ENCODE assay signal across 29 cellular contexts in the genomic region with DNA sequence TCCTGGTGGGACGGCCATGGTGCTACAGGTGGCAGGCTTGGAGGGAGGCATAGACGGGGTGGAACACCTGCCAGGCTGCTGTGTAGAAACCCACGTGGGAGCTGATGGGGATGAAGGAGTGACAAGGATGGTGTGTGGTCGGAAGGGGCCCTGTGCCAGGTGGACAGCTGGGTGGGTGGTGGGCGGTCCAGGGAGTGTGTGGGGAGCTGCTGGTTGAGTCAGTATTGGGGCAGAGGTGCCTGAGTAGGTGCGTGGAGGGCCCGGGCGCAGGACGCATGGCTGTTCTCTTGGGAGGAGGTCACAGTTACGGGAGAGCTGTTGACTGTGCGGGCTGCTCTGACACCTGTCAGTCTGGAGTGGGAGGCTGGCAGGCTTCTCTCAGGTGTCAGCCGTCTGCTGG. TPM values are rescaled to one million over a fixed set of nuclear protein-coding genes. Genes with fewer than 3 reads are reported as not detected.
DNase-seq lines count a peak whose midpoint lies in the region; ATAC-seq, FAIRE-seq and TF ChIP-seq lines count a peak whose summit lies in the region.
"Had no signal": no experiment of that assay in that cellular context is flagged by ENCODE, and none has a peak within 500 bp of the region (broad histone marks: within the 10 kb centered on the region; RNA-seq: fewer than 3 reads in every experiment).

No MANE protein-coding gene starts in this region.

- no peak for FAIRE-seq in HepG2 (lab: Jason Lieb, UNC)
- FAIRE-seq: A204.1, GM19239 had no signal

- CTCF ChIA-PET in HepG2 (lab: Yijun Ruan, JAX; ENCODE audit: low intra/inter-chr PET ratio, low total read pairs), result no interaction called here
- CTCF ChIA-PET in HEK293 (lab: Yijun Ruan, JAX), result interaction anchor here (0.6 kb wide), 1 partner anchor 138 kb away, joined by 3 read pairs; no protein-coding TSS in a partner anchor

- ATAC-seq in HepG2 (no peak), right lobe of liver (no peak), GM19328 (IDR thresholded peaks at IDR 0.05; ENCODE audit: unreplicated experiment) (no peak), HG03025 (IDR thresholded peaks at IDR 0.05; ENCODE audit: low FRiP score, unreplicated experiment) (no peak)

- no peak overlapping the region for H3K9ac ChIP-seq in HepG2 (ENCODE audit: insufficient read depth, low read depth, low read length)
- H3K9ac ChIP-seq: BLaER1, GM23248 had no signal

- TF ChIP-seq CTCF in HepG2 (CRISPR knock-in tag; IDR thresholded peaks at IDR 0.05), result no peak
- TF ChIP-seq CTCF in right lobe of liver (IDR thresholded peaks at IDR 0.05), result no peak
- TF ChIP-seq CTCF in HEK293 (tag by site-specific recombination; IDR thresholded peaks at IDR 0.05), result no peak

- POLR2A ChIA-PET in HepG2 (lab: Yijun Ruan, JAX) (interaction anchor here (0.8 to 2.0 kb wide), 2 partner anchors 13 to 20 kb away, joined by 3 to 6 read pairs; a partner anchor contains a TSS), HEK293 (lab: Yijun Ruan, JAX) (interaction anchor here (1.5 kb wide), 1 partner anchor 13 kb away, joined by 3 read pairs; a partner anchor contains a TSS)

- in situ Hi-C loops in HepG2 (cut with HindIII; ENCODE audit: extremely low pct_ligation_motif_present, low pct_unique_long_range_greater_than_20kb), result no loop called here

- intact Hi-C loops in HepG2 (cut with micrococcal nuclease; ENCODE audit: unreplicated experiment) (no loop called here), right lobe of liver (cut with DNase I) (loop anchor here in 1 of 2 donors (10.0 kb wide), 1 partner anchor 143 kb away; a partner anchor contains a TSS)

- no peak overlapping the region for H3K27ac ChIP-seq in HepG2 (ENCODE audit: extremely low read length, insufficient read depth, low read length)
- no peak overlapping the region for H3K27ac ChIP-seq in right lobe of liver
- H3K27ac ChIP-seq in HEK293 (ENCODE audit: extremely low read depth, low read depth, low read length), result no peak overlapping the region
- H3K27ac ChIP-seq: BLaER1, GM23248, HL-60, SJSA1 had no signal

- BruUV-seq in HepG2 (replicated peaks; lab: Mats Ljungman, UMichigan), result no TSS peak

- H3K4me3 ChIP-seq in HepG2 (replicated peaks in 1 of 3; ENCODE audit: insufficient read depth in 1 of 3, low read depth in 2 of 3, low read length in 3 of 3) (no peak overlapping the region), right lobe of liver (no peak overlapping the region), HEK293 (ENCODE audit: low read depth, low read length) (no peak overlapping the region)
- H3K4me3 ChIP-seq: BLaER1, GM23248, HAP-1, SJSA1 had no signal

- no peaks in the 10 kb centered on the region for H4K20me1 ChIP-seq in HepG2 (ENCODE audit: insufficient read depth, low read length)
- H4K20me1 ChIP-seq: BLaER1 had no signal

- peak in 1 of 2 experiments; percentile 35; a peak in 1 of 4 replicates for TF ChIP-seq POLR2A in HepG2 (IDR thresholded peaks at IDR 0.05; ENCODE audit: insufficient read depth in 1 of 2, low read depth in 2 of 2, low read length in 2 of 2)
- TF ChIP-seq POLR2A in right lobe of liver (IDR thresholded peaks at IDR 0.05), result no peak

- WGBS in HepG2 (ENCODE audit: low lambda C conversion rate), result 87% methylated on average over 12 of the region's 12 CpGs
- 84% methylated on average over 5 of the region's 12 CpGs for WGBS in right lobe of liver (ENCODE audit: insufficient coverage, low coverage, low lambda C conversion rate, missing lambda C conversion rate)

- no peak for DNase-seq in HepG2 (ENCODE audit: low spot score)
- no peak for DNase-seq in right lobe of liver
- peak; percentile 7 for DNase-seq in iPS-NIHi11 (ENCODE audit: low spot score)
- no peak for DNase-seq in HUDEP-2 (lab: John Stamatoyannopoulos, UW; ENCODE audit: unreplicated experiment in 76 of 76)
- DNase-seq: CD4-positive, CD25-positive, alpha-beta regulatory T cell; DMS53; GM23248; Kasumi-1; NCI-H1092 treated with DMSO at 0.1 percent for 48 hours; NCI-H1436; NCI-H187; NCI-H2227 treated with DMSO at 0.1 percent for 48 hours; NCI-H69; Right ventricle myocardium superior; RPMI8226; T-helper 1 cell had no signal

- no peak overlapping the region for H2AFZ ChIP-seq in HepG2 (ENCODE audit: low read length)
- H2AFZ ChIP-seq: GM23248 had no signal

- no peak for TF ChIP-seq RAD21 in HepG2 (CRISPR knock-in tag; IDR thresholded peaks at IDR 0.05)

- no peak for TF ChIP-seq EP300 in HepG2 (IDR thresholded peaks at IDR 0.05; ENCODE audit: low read depth in 2 of 2, low read length in 2 of 2)
- no peak for TF ChIP-seq EP300 in HepG2 (CRISPR knock-in tag; IDR thresholded peaks at IDR 0.05; ENCODE audit: borderline replicate concordance)

- no peak overlapping the region for H3K4me2 ChIP-seq in HepG2 (ENCODE audit: low read depth, low read length)
- H3K4me2 ChIP-seq: BLaER1 had no signal

- H3K9me3 ChIP-seq in HepG2 (ENCODE audit: low read length) (no peaks in the 10 kb centered on the region), right lobe of liver (peaks cover 0 to 3% (median 0%) of the 10 kb centered on the region in 4 donors), HEK293 (ENCODE audit: control insufficient read depth, insufficient read depth, low read depth, low read length) (no peaks in the 10 kb centered on the region)
- H3K9me3 ChIP-seq: HAP-1, SJSA1 had no signal

- H3K4me1 ChIP-seq in HepG2 (ENCODE audit: insufficient read depth, low read length) (no peaks in the 10 kb centered on the region), right lobe of liver (no peaks in the 10 kb centered on the region), HEK293 (ENCODE audit: control insufficient read depth, insufficient read depth, low read length) (no peaks in the 10 kb centered on the region)
- H3K4me1 ChIP-seq: HAP-1, SJSA1 had no signal

- peaks cover 34 to 64% of the 10 kb centered on the region in 2 experiments for H3K36me3 ChIP-seq in HepG2 (replicated peaks in 1 of 2; ENCODE audit: control insufficient read depth in 1 of 2, insufficient read depth in 2 of 2, low read length in 2 of 2)
- H3K36me3 ChIP-seq in right lobe of liver, result peaks cover 0 to 26% (median 5%) of the 10 kb centered on the region in 4 donors
- H3K36me3 ChIP-seq in HEK293 (ENCODE audit: control insufficient read depth in 2 of 2, insufficient read depth in 1 of 2, low read length in 2 of 2), result peaks cover 12 to 75% of the 10 kb centered on the region in 2 experiments; a peak in 2 of 3 replicates

- H3K27me3 ChIP-seq in HepG2 (ENCODE audit: control insufficient read depth in 1 of 2, insufficient read depth in 2 of 2, low read length in 2 of 2), result no peaks in the 10 kb centered on the region
- H3K27me3 ChIP-seq in right lobe of liver, result no peaks in the 10 kb centered on the region
- H3K27me3 ChIP-seq: BLaER1, SJSA1 had no signal

- no peaks in the 10 kb centered on the region for H3K79me2 ChIP-seq in HepG2 (ENCODE audit: insufficient read depth, low read length)

RNA-seq across cellular contexts. Expression of a gene that starts 12.6 kb away (rescaled TPM):
- total RNA-seq in HepG2 (2016; rRNA removed; fragmentation: Illumina TruSeq; extraction: Trizol) (10.2 and 20.3 TPM in 2 replicates), right lobe of liver (10 to 100 TPM; 18.9 to 38.6 (median 25.9) TPM)
- total RNA-seq in HepG2 (2016; cell fraction: cytosol; rRNA removed; fragmentation: Illumina TruSeq; extraction: Trizol; ENCODE audit: low read depth), result 5.4 and 6.4 TPM in 2 replicates
- 9.1 and 22.3 TPM in 2 replicates for total RNA-seq in HepG2 (2016; cell fraction: insoluble cytoplasmic fraction; rRNA removed; fragmentation: Illumina TruSeq; extraction: Trizol)
- 6.5 and 7.3 TPM in 2 replicates for total RNA-seq in HepG2 (2016; cell fraction: membrane; rRNA removed; fragmentation: Illumina TruSeq; extraction: Trizol)
- 18.0 and 21.4 TPM in 2 replicates for total RNA-seq in HepG2 (2016; cell fraction: nucleus; rRNA removed; fragmentation: Illumina TruSeq; extraction: Trizol)
- polyA plus RNA-seq in HepG2 (2011; rRNA removed), result 19.2 and 20.5 TPM in 2 replicates
- 6.4 and 12.2 TPM in 2 replicates for polyA plus RNA-seq in HepG2 (2011; cell fraction: cytosol; rRNA removed)
- polyA plus RNA-seq in HepG2 (2011; cell fraction: nucleus; rRNA removed), result 166 and 260 TPM in 2 replicates
- polyA plus RNA-seq in HepG2 (2012), result 16.1 and 26.4 TPM in 2 replicates
- polyA plus RNA-seq in HepG2 (2016; cell fraction: cytosol; fragmentation: Illumina TruSeq; extraction: Trizol; ENCODE audit: low read depth), result 1.4 and 1.5 TPM in 2 replicates
- 7.6 and 10.2 TPM in 2 replicates for polyA plus RNA-seq in HepG2 (2016; cell fraction: insoluble cytoplasmic fraction; fragmentation: Illumina TruSeq; extraction: Trizol; ENCODE audit: low read depth)
- 3.0 and 3.4 TPM in 2 replicates for polyA plus RNA-seq in HepG2 (2016; cell fraction: membrane; fragmentation: Illumina TruSeq; extraction: Trizol; ENCODE audit: low read depth)
- polyA plus RNA-seq in HepG2 (2016; cell fraction: nucleus; fragmentation: Illumina TruSeq; extraction: Trizol; ENCODE audit: insufficient read depth, low read depth), result 52.5 and 55.5 TPM in 2 replicates
- polyA minus RNA-seq in HepG2 (2011; rRNA and poly(A)+ RNA removed; ENCODE audit: low replicate concordance), result 12.2 and 16.0 TPM in 2 replicates
- 6.7 and 8.6 TPM in 2 replicates for polyA minus RNA-seq in HepG2 (2011; cell fraction: cytosol; rRNA and poly(A)+ RNA removed)
- polyA minus RNA-seq in HepG2 (2011; cell fraction: nucleus; rRNA and poly(A)+ RNA removed), result 21.5 and 26.5 TPM in 2 replicates

RNA-seq across cellular contexts. Expression of a gene that starts 20.0 kb away (rescaled TPM):
- 56.7 and 61.9 TPM in 2 replicates for total RNA-seq in HepG2 (2016; rRNA removed; fragmentation: Illumina TruSeq; extraction: Trizol)
- 33.4 and 40.8 TPM in 2 replicates for total RNA-seq in HepG2 (2016; cell fraction: cytosol; rRNA removed; fragmentation: Illumina TruSeq; extraction: Trizol; ENCODE audit: low read depth)
- 56.8 and 63.9 TPM in 2 replicates for total RNA-seq in HepG2 (2016; cell fraction: insoluble cytoplasmic fraction; rRNA removed; fragmentation: Illumina TruSeq; extraction: Trizol)
- total RNA-seq in HepG2 (2016; cell fraction: membrane; rRNA removed; fragmentation: Illumina TruSeq; extraction: Trizol), result 47.0 and 50.8 TPM in 2 replicates
- total RNA-seq in HepG2 (2016; cell fraction: nucleus; rRNA removed; fragmentation: Illumina TruSeq; extraction: Trizol), result 51.6 and 62.1 TPM in 2 replicates
- 71.9 and 86.9 TPM in 2 replicates for polyA plus RNA-seq in HepG2 (2011; rRNA removed)
- 79.8 and 81.8 TPM in 2 replicates for polyA plus RNA-seq in HepG2 (2011; cell fraction: cytosol; rRNA removed)
- polyA plus RNA-seq in HepG2 (2011; cell fraction: nucleus; rRNA removed), result 137 and 149 TPM in 2 replicates
- polyA plus RNA-seq in HepG2 (2012), result 47.2 and 55.2 TPM in 2 replicates
- polyA plus RNA-seq in HepG2 (2016; cell fraction: cytosol; fragmentation: Illumina TruSeq; extraction: Trizol; ENCODE audit: low read depth), result 25.6 and 28.6 TPM in 2 replicates
- polyA plus RNA-seq in HepG2 (2016; cell fraction: insoluble cytoplasmic fraction; fragmentation: Illumina TruSeq; extraction: Trizol; ENCODE audit: low read depth), result 56.0 and 56.2 TPM in 2 replicates
- 51.0 and 51.1 TPM in 2 replicates for polyA plus RNA-seq in HepG2 (2016; cell fraction: membrane; fragmentation: Illumina TruSeq; extraction: Trizol; ENCODE audit: low read depth)
- 128 and 130 TPM in 2 replicates for polyA plus RNA-seq in HepG2 (2016; cell fraction: nucleus; fragmentation: Illumina TruSeq; extraction: Trizol; ENCODE audit: insufficient read depth, low read depth)
- 31.8 and 64.1 TPM in 2 replicates for polyA minus RNA-seq in HepG2 (2011; rRNA and poly(A)+ RNA removed; ENCODE audit: low replicate concordance)
- 18.9 and 34.5 TPM in 2 replicates for polyA minus RNA-seq in HepG2 (2011; cell fraction: cytosol; rRNA and poly(A)+ RNA removed)
- polyA minus RNA-seq in HepG2 (2011; cell fraction: nucleus; rRNA and poly(A)+ RNA removed), result 55.4 and 70.4 TPM in 2 replicates
- total RNA-seq in right lobe of liver, result 10 to 100 TPM in 5 of 6 experiments, 1 to 10 TPM in 1; 8.2 to 20.3 (median 13.0) TPM

RNA-seq across cellular contexts. Expression of a gene that starts 35.2 kb away (rescaled TPM):
- total RNA-seq in HepG2 (2016; rRNA removed; fragmentation: Illumina TruSeq; extraction: Trizol) (124 and 134 TPM in 2 replicates), right lobe of liver (10 to 100 TPM in 5 of 6 experiments, 1 to 10 TPM in 1; 9.9 to 21.5 (median 10.4) TPM)
- total RNA-seq in HepG2 (2016; cell fraction: cytosol; rRNA removed; fragmentation: Illumina TruSeq; extraction: Trizol; ENCODE audit: low read depth), result 63.0 and 77.3 TPM in 2 replicates
- total RNA-seq in HepG2 (2016; cell fraction: insoluble cytoplasmic fraction; rRNA removed; fragmentation: Illumina TruSeq; extraction: Trizol), result 125 and 130 TPM in 2 replicates
- 99.9 and 116 TPM in 2 replicates for total RNA-seq in HepG2 (2016; cell fraction: membrane; rRNA removed; fragmentation: Illumina TruSeq; extraction: Trizol)
- total RNA-seq in HepG2 (2016; cell fraction: nucleus; rRNA removed; fragmentation: Illumina TruSeq; extraction: Trizol), result 56.0 and 67.3 TPM in 2 replicates
- 39.5 and 57.5 TPM in 2 replicates for polyA plus RNA-seq in HepG2 (2011; rRNA removed)
- 30.6 and 53.2 TPM in 2 replicates for polyA plus RNA-seq in HepG2 (2011; cell fraction: cytosol; rRNA removed)
- polyA plus RNA-seq in HepG2 (2011; cell fraction: nucleus; rRNA removed), result 36.9 and 39.6 TPM in 2 replicates
- 29.8 and 41.3 TPM in 2 replicates for polyA plus RNA-seq in HepG2 (2012)
- polyA plus RNA-seq in HepG2 (2016; cell fraction: cytosol; fragmentation: Illumina TruSeq; extraction: Trizol; ENCODE audit: low read depth), result 57.1 and 73.3 TPM in 2 replicates
- polyA plus RNA-seq in HepG2 (2016; cell fraction: insoluble cytoplasmic fraction; fragmentation: Illumina TruSeq; extraction: Trizol; ENCODE audit: low read depth), result 98.3 and 102 TPM in 2 replicates
- 74.9 and 82.8 TPM in 2 replicates for polyA plus RNA-seq in HepG2 (2016; cell fraction: membrane; fragmentation: Illumina TruSeq; extraction: Trizol; ENCODE audit: low read depth)
- polyA plus RNA-seq in HepG2 (2016; cell fraction: nucleus; fragmentation: Illumina TruSeq; extraction: Trizol; ENCODE audit: insufficient read depth, low read depth), result 101 and 105 TPM in 2 replicates
- 26.4 and 34.1 TPM in 2 replicates for polyA minus RNA-seq in HepG2 (2011; rRNA and poly(A)+ RNA removed; ENCODE audit: low replicate concordance)
- polyA minus RNA-seq in HepG2 (2011; cell fraction: cytosol; rRNA and poly(A)+ RNA removed), result 11.1 and 15.5 TPM in 2 replicates
- polyA minus RNA-seq in HepG2 (2011; cell fraction: nucleus; rRNA and poly(A)+ RNA removed), result 13.2 and 17.9 TPM in 2 replicates

RNA-seq across cellular contexts. Expression of a gene that starts 54.8 kb away (rescaled TPM):
- total RNA-seq in HepG2 (2016; rRNA removed; fragmentation: Illumina TruSeq; extraction: Trizol) (0.20 and 0.72 TPM in 2 replicates), right lobe of liver (under 1 TPM in 3 of 6 experiments, not detected in 3; 0.53 to 0.83 (median 0.70) TPM)
- total RNA-seq in HepG2 (2016; cell fraction: cytosol; rRNA removed; fragmentation: Illumina TruSeq; extraction: Trizol; ENCODE audit: low read depth), result 0.30 TPM in 1 of 2 replicates, not detected in the other
- total RNA-seq in HepG2 (2016; cell fraction: insoluble cytoplasmic fraction; rRNA removed; fragmentation: Illumina TruSeq; extraction: Trizol), result 0.32 and 0.36 TPM in 2 replicates
- 0.34 and 0.52 TPM in 2 replicates for total RNA-seq in HepG2 (2016; cell fraction: membrane; rRNA removed; fragmentation: Illumina TruSeq; extraction: Trizol)
- 0.72 and 0.75 TPM in 2 replicates for total RNA-seq in HepG2 (2016; cell fraction: nucleus; rRNA removed; fragmentation: Illumina TruSeq; extraction: Trizol)
- 0.17 and 0.30 TPM in 2 replicates for polyA plus RNA-seq in HepG2 (2011; rRNA removed)
- polyA plus RNA-seq in HepG2 (2011; cell fraction: cytosol; rRNA removed), result 0.14 and 0.27 TPM in 2 replicates
- polyA plus RNA-seq in HepG2 (2011; cell fraction: nucleus; rRNA removed), result 4.0 and 5.9 TPM in 2 replicates
- polyA plus RNA-seq in HepG2 (2012), result 0.87 and 1.1 TPM in 2 replicates
- 0.07 TPM in 1 of 2 replicates, not detected in the other for polyA plus RNA-seq in HepG2 (2016; cell fraction: cytosol; fragmentation: Illumina TruSeq; extraction: Trizol; ENCODE audit: low read depth)
- polyA plus RNA-seq in HepG2 (2016; cell fraction: insoluble cytoplasmic fraction; fragmentation: Illumina TruSeq; extraction: Trizol; ENCODE audit: low read depth), result 0.29 and 0.79 TPM in 2 replicates
- 0.31 and 0.40 TPM in 2 replicates for polyA plus RNA-seq in HepG2 (2016; cell fraction: membrane; fragmentation: Illumina TruSeq; extraction: Trizol; ENCODE audit: low read depth)
- 2.5 and 3.4 TPM in 2 replicates for polyA plus RNA-seq in HepG2 (2016; cell fraction: nucleus; fragmentation: Illumina TruSeq; extraction: Trizol; ENCODE audit: insufficient read depth, low read depth)
- 2.6 TPM in 1 of 2 replicates, not detected in the other for polyA minus RNA-seq in HepG2 (2011; rRNA and poly(A)+ RNA removed; ENCODE audit: low replicate concordance)
- 1.1 and 1.4 TPM in 2 replicates for polyA minus RNA-seq in HepG2 (2011; cell fraction: cytosol; rRNA and poly(A)+ RNA removed)
- 1.9 and 2.1 TPM in 2 replicates for polyA minus RNA-seq in HepG2 (2011; cell fraction: nucleus; rRNA and poly(A)+ RNA removed)
- total RNA-seq: Daoy, G401, GM23248, M059J, Right ventricle myocardium superior, SJSA1 had no signal
- polyA plus RNA-seq: AG04450; CD4-positive, CD25-positive, alpha-beta regulatory T cell; GM23248 had no signal
